In the genomic region with DNA sequence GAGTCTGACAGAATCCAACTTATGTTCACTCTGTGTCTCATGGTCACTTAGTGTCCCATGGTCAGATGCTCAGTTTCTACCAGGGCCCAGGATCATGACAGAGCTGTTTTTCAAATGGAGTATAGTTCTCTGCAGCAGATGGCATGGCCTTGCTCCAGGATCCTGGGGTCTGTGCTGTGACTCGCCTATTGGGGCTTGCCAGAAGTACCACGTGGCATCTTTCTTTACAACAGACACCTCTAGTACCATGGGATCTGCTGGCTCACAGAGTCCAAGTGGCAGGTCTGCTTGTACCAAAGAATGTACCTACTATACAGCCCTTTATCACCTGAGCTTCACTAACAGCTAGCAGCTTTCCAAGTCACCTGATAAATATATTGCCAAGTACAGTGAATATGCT, we compare ENCODE assay signal across 1 cellular context.
TF ChIP-seq lines count a peak whose summit lies in the region.

No MANE protein-coding gene starts in this region.

TF ChIP-seq in HepG2, 621 proteins besides CTCF, POLR2A, EP300 and RAD21:
- TF ChIP-seq GFI1 (CRISPR knock-in tag; IDR thresholded peaks at IDR 0.05; ENCODE audit: borderline replicate concordance) (no peak), NFIB (CRISPR knock-in tag; IDR thresholded peaks at IDR 0.05; ENCODE audit: borderline replicate concordance) (no peak)
